In genomic region chr13:97141564-97142005, GRCh38 we compare ENCODE assay signal across 8 cellular contexts.
DNase-seq lines count a peak whose midpoint lies in the region; ATAC-seq lines count a peak whose summit lies in the region.

No MANE protein-coding gene starts in this region.

- no peaks in the 10 kb centered on the region for H3K36me3 ChIP-seq in endocrine pancreas (ENCODE audit: control insufficient read depth, insufficient read depth, low read length)

- H3K9me3 ChIP-seq in endocrine pancreas (ENCODE audit: control insufficient read depth, low read length) = no peaks in the 10 kb centered on the region

- DNase-seq in Daoy (ENCODE audit: low read depth) (peak; percentile 83), OCI-M1 (lab: John Stamatoyannopoulos, UW) (peak; percentile 69), mucosa of gallbladder (ENCODE audit: low spot score) (peak; percentile 87), T-helper 9 cell (no peak)
- DNase-seq in central memory CD4-positive, alpha-beta T cell = no peak

- no peaks in the 10 kb centered on the region for H3K4me1 ChIP-seq in endocrine pancreas (ENCODE audit: control insufficient read depth, insufficient read depth, low read length)

- no peak overlapping the region for H3K9ac ChIP-seq in endocrine pancreas (ENCODE audit: control insufficient read depth, insufficient read depth, low read length)

- ATAC-seq in GM19467 (IDR thresholded peaks at IDR 0.05; ENCODE audit: unreplicated experiment) = peak; percentile 65
- ATAC-seq in HG03442 (IDR thresholded peaks at IDR 0.05; ENCODE audit: unreplicated experiment) = peak; percentile 99

- H3K4me3 ChIP-seq in endocrine pancreas (ENCODE audit: control insufficient read depth, insufficient read depth, low read length) = peak overlapping the region; percentile 54

- H3K27me3 ChIP-seq in endocrine pancreas (ENCODE audit: control insufficient read depth, insufficient read depth, low read length) = no peaks in the 10 kb centered on the region

Comparison
In these comparisons a context has a peak if more than half of its experiments do, and no peak if none do; other contexts are left out.
1. DNase-seq: peak in Daoy (single experiment), OCI-M1 (single experiment) and mucosa of gallbladder (single experiment); none in central memory CD4-positive, alpha-beta T cell (single experiment) and T-helper 9 cell (single experiment).